18 cellular contexts compared by ENCODE assay signal in genomic region chr2:236872971-236873370, GRCh38.
"Had no signal": no experiment of that assay in that cellular context is flagged by ENCODE, and none has a peak within 500 bp of the region (broad histone marks: within the 10 kb centered on the region; RNA-seq: fewer than 3 reads in every experiment).

No MANE protein-coding gene starts in this region.

- H3K27ac ChIP-seq: left ventricle myocardium inferior, neural progenitor cell, parathyroid adenoma had no signal

- H3K9me3 ChIP-seq: left ventricle myocardium inferior, right atrium auricular region, tibial nerve had no signal

- H3K4me1 ChIP-seq: parathyroid adenoma had no signal

- H3K36me3 ChIP-seq: left ventricle myocardium inferior, neural progenitor cell, right atrium auricular region, tibial nerve had no signal

- H3K27me3 ChIP-seq: neural progenitor cell, right atrium auricular region, tibial nerve had no signal

- ATAC-seq: activated CD8-positive, alpha-beta memory T cell treated with anti-CD3 and anti-CD28 coated beads, Interleukin-2, amount 10 ng/mL, durations not matched to agents 7 days and 5 days had no signal

- H2AFZ ChIP-seq: neural progenitor cell, parathyroid adenoma had no signal

- DNase-seq: activated B cell treated with CpG ODN at 0.5 μM for 24 hours; activated CD4-positive, alpha-beta T cell treated with anti-CD3 and anti-CD28 coated beads, Interleukin-2, amount 50 U/mL, for 1 hour; activated CD8-positive, alpha-beta memory T cell treated with anti-CD3 and anti-CD28 coated beads, Interleukin-2, amount 10 ng/mL, durations not matched to agents 7 days and 5 days; activated naive CD4-positive, alpha-beta T cell treated with anti-CD3 and anti-CD28 coated beads, Interleukin-2, amount 10 ng/mL, durations not matched to agents 7 days and 5 days; activated T-cell treated with anti-CD3 and anti-CD28 coated beads, Interleukin-2, amount 50 U/mL, for 1 hour; hippocampal formation; kidney; left ventricle myocardium inferior; naive B cell; small intestine; stimulated activated CD4-positive, alpha-beta T cell treated with anti-CD3 and anti-CD28 coated beads, Interleukin-4, amount 100 ng/mL, for 4 hours; stimulated activated CD8-positive, alpha-beta memory T cell treated with anti-CD3 and anti-CD28 coated beads, Interleukin-4, amount 100 ng/mL, for 48 hours; stimulated activated naive CD4-positive, alpha-beta T cell treated with Interleukin-2 at 50 U/mL for 16 hours; substantia nigra had no signal

- H3K4me2 ChIP-seq: neural progenitor cell had no signal

- H3K9ac ChIP-seq: neural progenitor cell, parathyroid adenoma had no signal

- H3K4me3 ChIP-seq: left ventricle myocardium inferior, neural progenitor cell, right atrium auricular region, tibial nerve had no signal

- H3K79me2 ChIP-seq: parathyroid adenoma had no signal
